In genomic region chr12:67290378-67290777, GRCh38 we compare ENCODE assay signal across 19 cellular contexts. TPM values are rescaled to one million over a fixed set of nuclear protein-coding genes. Genes with fewer than 3 reads are reported as not detected.
DNase-seq lines count a peak whose midpoint lies in the region; ATAC-seq and TF ChIP-seq lines count a peak whose summit lies in the region.
"Had no signal": no experiment of that assay in that cellular context is flagged by ENCODE, and none has a peak within 500 bp of the region (broad histone marks: within the 10 kb centered on the region; RNA-seq: fewer than 3 reads in every experiment).

No MANE protein-coding gene starts in this region.

- H3K36me3 Mint-ChIP-seq in activated CD4-positive, alpha-beta T cell treated with anti-CD3 and anti-CD28 coated beads, Interleukin-2, amount 10 ng/mL, durations not matched to agents 24 days and 14 days (ENCODE audit: low read depth) = peaks cover 60% of the 10 kb centered on the region
- H3K36me3 Mint-ChIP-seq in T-helper 17 cell (ENCODE audit: low read depth) (no peaks in the 10 kb centered on the region), endothelial cell (ENCODE audit: low read depth, unreplicated experiment) (no peaks in the 10 kb centered on the region), CD14-positive monocyte (peaks cover 27 to 60% of the 10 kb centered on the region in 2 donors)

- intact Hi-C loops in activated CD4-positive, alpha-beta T cell treated with anti-CD3 and anti-CD28 coated beads, Interleukin-2, amount 10 ng/mL, durations not matched to agents 24 days and 14 days (cut with micrococcal nuclease) = no loop called here
- intact Hi-C loops in CD14-positive monocyte (cut with micrococcal nuclease) = no loop called here

- peaks cover 32% of the 10 kb centered on the region for H3K4me1 Mint-ChIP-seq in activated CD4-positive, alpha-beta T cell treated with anti-CD3 and anti-CD28 coated beads, Interleukin-2, amount 10 ng/mL, durations not matched to agents 24 days and 14 days
- H3K4me1 Mint-ChIP-seq in T-helper 17 cell (peaks cover 29% of the 10 kb centered on the region), endothelial cell (ENCODE audit: unreplicated experiment) (no peaks in the 10 kb centered on the region), CD14-positive monocyte (no peaks in the 10 kb centered on the region)

- peaks cover 9% of the 10 kb centered on the region for H3K9me3 Mint-ChIP-seq in activated CD4-positive, alpha-beta T cell treated with anti-CD3 and anti-CD28 coated beads, Interleukin-2, amount 10 ng/mL, durations not matched to agents 24 days and 14 days
- H3K9me3 Mint-ChIP-seq in endothelial cell (ENCODE audit: unreplicated experiment) (no peaks in the 10 kb centered on the region), CD14-positive monocyte (peaks cover 0 to 1% (median 0%) of the 10 kb centered on the region in 7 donors)
- H3K9me3 Mint-ChIP-seq: CD4-positive, alpha-beta memory T cell; GM23338; HFFc6 had no signal

- TF ChIP-seq CTCF in endothelial cell (IDR thresholded peaks at IDR 0.05; ENCODE audit: unreplicated experiment) (no peak), CD14-positive monocyte (IDR thresholded peaks at IDR 0.05) (no peak)

- H3K9me3 ChIP-seq in T-helper 17 cell (ENCODE audit: control insufficient read depth, low read length, poor library complexity, severe bottlenecking) = no peaks in the 10 kb centered on the region
- H3K9me3 ChIP-seq: BE2C, HAP-1 had no signal

- peak overlapping the region; percentile 58 for H3K27ac Mint-ChIP-seq in activated CD4-positive, alpha-beta T cell treated with anti-CD3 and anti-CD28 coated beads, Interleukin-2, amount 10 ng/mL, durations not matched to agents 24 days and 14 days
- H3K27ac Mint-ChIP-seq in T-helper 17 cell = peak overlapping the region; percentile 56
- peak overlapping the region; percentile 57 for H3K27ac Mint-ChIP-seq in endothelial cell (ENCODE audit: unreplicated experiment)
- H3K27ac Mint-ChIP-seq in CD14-positive monocyte = peak overlapping the region in 2 of 7 donors; percentile 52 to 72
- H3K27ac Mint-ChIP-seq: GM23338, HFFc6 had no signal

- ATAC-seq in T-helper 17 cell = no peak
- ATAC-seq: GM23338 had no signal

- no peaks in the 10 kb centered on the region for H3K27me3 Mint-ChIP-seq in activated CD4-positive, alpha-beta T cell treated with anti-CD3 and anti-CD28 coated beads, Interleukin-2, amount 10 ng/mL, durations not matched to agents 24 days and 14 days
- no peaks in the 10 kb centered on the region for H3K27me3 Mint-ChIP-seq in T-helper 17 cell
- no peaks in the 10 kb centered on the region for H3K27me3 Mint-ChIP-seq in endothelial cell (ENCODE audit: unreplicated experiment)
- H3K27me3 Mint-ChIP-seq in CD14-positive monocyte (ENCODE audit: low read depth in 3 of 3) = no peaks in the 10 kb centered on the region
- H3K27me3 Mint-ChIP-seq: CD4-positive, alpha-beta memory T cell had no signal

- no peak overlapping the region for H3K4me3 Mint-ChIP-seq in activated CD4-positive, alpha-beta T cell treated with anti-CD3 and anti-CD28 coated beads, Interleukin-2, amount 10 ng/mL, durations not matched to agents 24 days and 14 days
- H3K4me3 Mint-ChIP-seq in T-helper 17 cell (no peak overlapping the region), endothelial cell (ENCODE audit: unreplicated experiment) (no peak overlapping the region), CD14-positive monocyte (no peak overlapping the region)
- H3K4me3 Mint-ChIP-seq: GM23338, HFFc6 had no signal

- DNase-seq in activated CD4-positive, alpha-beta T cell treated with anti-CD3 and anti-CD28 coated beads, Interleukin-2, amount 10 ng/mL, durations not matched to agents 24 days and 14 days = no peak
- no peak for DNase-seq in activated CD4-positive, alpha-beta T cell treated with anti-CD3 and anti-CD28 coated beads for 4 hours
- DNase-seq in T-helper 17 cell (no peak), endothelial cell (ENCODE audit: low spot score) (no peak), NCI-H774 (lab: John Stamatoyannopoulos, UW) (no peak), CD14-positive monocyte (ENCODE audit: low spot score) (no peak), cerebellar nuclear complex (lab: John Stamatoyannopoulos, UW) (no peak)
- DNase-seq: ACHN; AML-193; BE2C; Calu3; CD4-positive, alpha-beta memory T cell; COR-L47; DMS53; DMS79 treated with DMSO at 0.1 percent for 48 hours; GF-D8; HFFc6 had no signal

RNA-seq across cellular contexts. Expression of gene CAND1, which starts 21.2 kb away (rescaled TPM):
- 202 and 216 TPM in 2 replicates for total RNA-seq in activated CD4-positive, alpha-beta T cell treated with anti-CD3 and anti-CD28 coated beads, Interleukin-2, amount 10 ng/mL, durations not matched to agents 24 days and 14 days
- 100 to 1,000 TPM in 1 of 2 donors, 10 to 100 TPM in 1; 96.8 to 113 TPM for total RNA-seq in T-helper 17 cell
- 206 TPM for total RNA-seq in endothelial cell (ENCODE audit: unreplicated experiment)
- polyA plus RNA-seq in CD14-positive monocyte = 10 to 100 TPM; 20.9 to 29.4 TPM
